In the genomic region with DNA sequence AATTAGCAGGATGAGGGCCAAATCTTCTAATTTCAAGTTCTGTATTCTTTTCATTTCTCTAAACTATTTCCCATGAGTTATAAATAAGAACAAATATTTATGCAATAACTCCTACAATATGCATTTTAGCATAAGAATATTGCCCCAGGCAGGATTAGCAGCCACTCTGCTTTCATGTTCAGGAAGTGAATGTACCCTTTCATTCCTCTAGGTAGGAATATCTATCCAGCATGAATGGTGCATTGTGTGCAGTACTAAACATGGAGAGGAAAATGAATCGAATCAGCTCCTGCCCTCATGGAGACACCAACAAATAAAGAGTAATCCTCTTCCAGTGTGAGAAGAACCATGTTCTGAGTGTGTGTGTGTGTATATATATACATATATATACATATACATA, we compare ENCODE assay signal across 28 cellular contexts.
"Had no signal": no experiment of that assay in that cellular context is flagged by ENCODE, and none has a peak within 500 bp of the region (broad histone marks: within the 10 kb centered on the region; RNA-seq: fewer than 3 reads in every experiment).

No MANE protein-coding gene starts in this region.

- H3K27ac ChIP-seq: brain microvascular endothelial cell, gastroesophageal sphincter, hepatocyte, neutrophil, ovary, sigmoid colon, uterus had no signal

- ATAC-seq: gastroesophageal sphincter; left colon; stimulated activated memory B cell treated with anti-CD40 and anti-IgM and Interleukin-4, amounts not matched to agents 10 μg/mL and 1 μg/mL and 100 μg/mL, for 72 hours; stimulated activated naive CD8-positive, alpha-beta T cell treated with anti-CD3 and anti-CD28 coated beads, Interleukin-15, amount 100 ng/mL, for 72 hours had no signal

- H2AFZ ChIP-seq: hepatocyte had no signal

- H3K36me3 ChIP-seq: brain microvascular endothelial cell, gastroesophageal sphincter, neutrophil, ovary, sigmoid colon, uterus had no signal

- DNase-seq: activated CD4-positive, alpha-beta memory T cell treated with anti-CD3 and anti-CD28 coated beads for 36 hours; activated CD4-positive, alpha-beta T cell treated with anti-CD3 and anti-CD28 coated beads, Interleukin-2, amount 10 ng/mL, durations not matched to agents 24 days and 14 days; activated CD4-positive, CD25-positive, alpha-beta regulatory T cell treated with anti-CD3 and anti-CD28 coated beads, Interleukin-2, amount 50 U/mL, for 72 hours; activated CD8-positive, alpha-beta memory T cell treated with anti-CD3 and anti-CD28 coated beads, Interleukin-2, amount 50 U/mL, for 48 hours; activated gamma-delta T cell; activated naive CD4-positive, alpha-beta T cell treated with anti-CD3 and anti-CD28 coated beads, Interleukin-2, amount 10 ng/mL, durations not matched to agents 7 days and 5 days; activated naive CD8-positive, alpha-beta T cell treated with anti-CD3 and anti-CD28 coated beads, Interleukin-2, amount 10 ng/mL, durations not matched to agents 7 days and 5 days; activated T-cell treated with anti-CD3 and anti-CD28 coated beads, Interleukin-2, amount 50 U/mL, for 24 hours; amniotic stem cell; brain microvascular endothelial cell; erythroblast; kidney; left colon; naive B cell; nephron progenitor cell; ovary; sigmoid colon; small intestine; stimulated activated CD4-positive, alpha-beta T cell treated with anti-CD3 and anti-CD28 coated beads, Interleukin-1b, Interleukin-23, amount 100 ng/mL, for 48 hours; stimulated activated CD4-positive, alpha-beta T cell treated with anti-CD3 and anti-CD28 coated beads, Interleukin-4, amount 100 ng/mL, for 4 hours; stimulated activated CD8-positive, alpha-beta memory T cell treated with anti-CD3 and anti-CD28 coated beads, Interleukin-4, amount 100 ng/mL, for 48 hours; stimulated activated naive CD8-positive, alpha-beta T cell treated with anti-CD3 and anti-CD28 coated beads, Interleukin-15, amount 100 ng/mL, for 72 hours; T-helper 2 cell; uterus had no signal

- H3K27me3 ChIP-seq: brain microvascular endothelial cell, gastroesophageal sphincter, hepatocyte, neutrophil, ovary, sigmoid colon, uterus had no signal

- H3K4me1 ChIP-seq: uterus had no signal

- H3K4me3 ChIP-seq: gastroesophageal sphincter, hepatocyte, ovary, sigmoid colon, uterus had no signal

- H3K4me2 ChIP-seq: hepatocyte had no signal

- H3K9me3 ChIP-seq: gastroesophageal sphincter, neutrophil, ovary, sigmoid colon, uterus had no signal

- H3K79me2 ChIP-seq: hepatocyte had no signal
